Comparison of ENCODE assay signal across 17 cellular contexts in genomic region chr17:72296456-72296855, GRCh38.
DNase-seq lines count a peak whose midpoint lies in the region; ATAC-seq and TF ChIP-seq lines count a peak whose summit lies in the region.
"Had no signal": no experiment of that assay in that cellular context is flagged by ENCODE, and none has a peak within 500 bp of the region (broad histone marks: within the 10 kb centered on the region; RNA-seq: fewer than 3 reads in every experiment).

No MANE protein-coding gene starts in this region.

- TF ChIP-seq CTCF in RWPE2 (IDR thresholded peaks at IDR 0.05; ENCODE audit: poor library complexity, severe bottlenecking) (no peak), fibroblast of mammary gland (conservative IDR thresholded peaks at IDR 0.05; ENCODE audit: control insufficient read depth, insufficient read depth, low read depth, low read length) (no peak), smooth muscle cell (IDR thresholded peaks at IDR 0.05; ENCODE audit: borderline replicate concordance, insufficient read depth, poor library complexity, severe bottlenecking) (no peak)

- DNase-seq in HS-5 (ENCODE audit: low read depth) (peak; percentile 36), RWPE2 (ENCODE audit: low spot score) (no peak), fibroblast of mammary gland (ENCODE audit: low read depth) (peak; percentile 25), smooth muscle cell (lab: John Stamatoyannopoulos, UW; ENCODE audit: unreplicated experiment) (no peak), NOMO-1 treated with dmso at 0.1 percent for 144 hours (lab: John Stamatoyannopoulos, UW; ENCODE audit: unreplicated experiment) (no peak), SW 1271 (lab: John Stamatoyannopoulos, UW) (no peak)
- DNase-seq: Caco-2; CD4-positive, CD25-positive, alpha-beta regulatory T cell; DMS153; KBM-7; NCI-H1436; NCI-H2081; NCI-H524 treated with DMSO at 0.1 percent for 48 hours; RPMI8226 had no signal

- H3K9me3 ChIP-seq in RWPE2 (ENCODE audit: severe bottlenecking) (no peaks in the 10 kb centered on the region), smooth muscle cell (replicated peaks; ENCODE audit: low read depth) (no peaks in the 10 kb centered on the region)
- H3K9me3 ChIP-seq: Caco-2, HAP-1, SJSA1 had no signal

- peaks cover 18% of the 10 kb centered on the region for H3K4me1 ChIP-seq in RWPE2 (ENCODE audit: insufficient read depth, poor library complexity, severe bottlenecking)
- no peaks in the 10 kb centered on the region for H3K4me1 ChIP-seq in smooth muscle cell (ENCODE audit: low read depth)
- H3K4me1 ChIP-seq: HAP-1 had no signal

- no peaks in the 10 kb centered on the region for H3K27me3 ChIP-seq in RWPE2 (ENCODE audit: insufficient read depth, poor library complexity, severe bottlenecking)
- no peaks in the 10 kb centered on the region for H3K27me3 ChIP-seq in smooth muscle cell (ENCODE audit: low read depth)
- H3K27me3 ChIP-seq: SJSA1 had no signal

- no peak overlapping the region for H3K9ac ChIP-seq in smooth muscle cell (ENCODE audit: low read depth)

- no peaks in the 10 kb centered on the region for H4K20me1 ChIP-seq in smooth muscle cell (ENCODE audit: low read depth)

- 41% methylated on average over 1 of the region's 1 CpG for WGBS in smooth muscle cell (ENCODE audit: low lambda C conversion rate)

- ATAC-seq in RWPE2 (ENCODE audit: low read depth) (peak; percentile 76), GM21423 (IDR thresholded peaks at IDR 0.05; ENCODE audit: unreplicated experiment) (no peak)

- H3K4me2 ChIP-seq in smooth muscle cell = peak overlapping the region; percentile 5

- H2AFZ ChIP-seq in smooth muscle cell (ENCODE audit: low read depth) = no peak overlapping the region

- H3K36me3 ChIP-seq in RWPE2 (ENCODE audit: low read depth) (no peaks in the 10 kb centered on the region), smooth muscle cell (ENCODE audit: low read depth) (no peaks in the 10 kb centered on the region)
- H3K36me3 ChIP-seq: HAP-1, SJSA1 had no signal

- H3K27ac ChIP-seq in RWPE2 (ENCODE audit: poor library complexity, severe bottlenecking) (peak overlapping the region; percentile 11), smooth muscle cell (ENCODE audit: low read depth) (peak overlapping the region; percentile 25)
- H3K27ac ChIP-seq: SJSA1 had no signal

- H3K79me2 ChIP-seq in smooth muscle cell (ENCODE audit: low read depth) = no peaks in the 10 kb centered on the region

- no peaks in the 10 kb centered on the region for H3F3A ChIP-seq in smooth muscle cell (ENCODE audit: low read depth)

- H3K4me3 ChIP-seq in RWPE2 (ENCODE audit: severe bottlenecking) = no peak overlapping the region
- no peak overlapping the region for H3K4me3 ChIP-seq in fibroblast of mammary gland (ENCODE audit: control insufficient read depth, low read depth, low read length)
- H3K4me3 ChIP-seq in smooth muscle cell = no peak overlapping the region
- H3K4me3 ChIP-seq: HAP-1, SJSA1 had no signal

Comparison
In these comparisons a context has a peak if more than half of its experiments do, and no peak if none do; other contexts are left out.
1. DNase-seq: peak in HS-5 (single experiment) and fibroblast of mammary gland (single experiment); none in RWPE2 (single experiment), smooth muscle cell (single experiment), NOMO-1 treated with dmso at 0.1 percent for 144 hours (single experiment) and SW 1271 (0 of 2).